2 cellular contexts compared by ENCODE assay signal in the genomic region with DNA sequence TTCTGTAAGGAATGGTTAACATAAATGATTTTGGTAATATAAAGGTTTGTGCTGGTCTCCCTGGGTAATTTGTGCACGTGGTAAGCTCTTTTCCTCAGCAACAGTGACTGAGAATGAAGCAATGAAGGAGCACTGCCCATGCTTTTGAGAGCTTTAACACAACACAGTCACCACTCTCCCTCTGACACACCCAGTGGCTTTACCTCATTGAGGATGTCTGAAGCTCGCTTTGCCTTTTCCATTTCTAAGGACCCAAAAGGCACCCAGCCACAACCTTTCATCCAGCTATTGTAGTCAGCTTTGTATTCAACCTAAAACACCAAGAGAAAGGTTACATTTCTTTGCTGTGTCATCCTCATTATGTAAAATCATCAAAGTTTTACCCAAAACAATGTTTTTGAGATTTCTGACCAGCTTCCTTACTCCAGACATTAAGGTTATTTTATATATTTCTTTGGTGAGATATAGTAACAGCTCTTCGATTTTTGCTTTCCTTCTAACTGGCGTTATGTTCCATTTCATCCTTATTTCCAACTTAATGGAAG.
A peak's percentile ranks its signal among the peaks of the same experiment; 100 is the strongest.
TF ChIP-seq lines count a peak whose summit lies in the region.

No MANE protein-coding gene starts in this region.

TF ChIP-seq in GM23338, 12 proteins besides CTCF, POLR2A, EP300 and RAD21 (continues in another document):
- TF ChIP-seq, protein P1, sequence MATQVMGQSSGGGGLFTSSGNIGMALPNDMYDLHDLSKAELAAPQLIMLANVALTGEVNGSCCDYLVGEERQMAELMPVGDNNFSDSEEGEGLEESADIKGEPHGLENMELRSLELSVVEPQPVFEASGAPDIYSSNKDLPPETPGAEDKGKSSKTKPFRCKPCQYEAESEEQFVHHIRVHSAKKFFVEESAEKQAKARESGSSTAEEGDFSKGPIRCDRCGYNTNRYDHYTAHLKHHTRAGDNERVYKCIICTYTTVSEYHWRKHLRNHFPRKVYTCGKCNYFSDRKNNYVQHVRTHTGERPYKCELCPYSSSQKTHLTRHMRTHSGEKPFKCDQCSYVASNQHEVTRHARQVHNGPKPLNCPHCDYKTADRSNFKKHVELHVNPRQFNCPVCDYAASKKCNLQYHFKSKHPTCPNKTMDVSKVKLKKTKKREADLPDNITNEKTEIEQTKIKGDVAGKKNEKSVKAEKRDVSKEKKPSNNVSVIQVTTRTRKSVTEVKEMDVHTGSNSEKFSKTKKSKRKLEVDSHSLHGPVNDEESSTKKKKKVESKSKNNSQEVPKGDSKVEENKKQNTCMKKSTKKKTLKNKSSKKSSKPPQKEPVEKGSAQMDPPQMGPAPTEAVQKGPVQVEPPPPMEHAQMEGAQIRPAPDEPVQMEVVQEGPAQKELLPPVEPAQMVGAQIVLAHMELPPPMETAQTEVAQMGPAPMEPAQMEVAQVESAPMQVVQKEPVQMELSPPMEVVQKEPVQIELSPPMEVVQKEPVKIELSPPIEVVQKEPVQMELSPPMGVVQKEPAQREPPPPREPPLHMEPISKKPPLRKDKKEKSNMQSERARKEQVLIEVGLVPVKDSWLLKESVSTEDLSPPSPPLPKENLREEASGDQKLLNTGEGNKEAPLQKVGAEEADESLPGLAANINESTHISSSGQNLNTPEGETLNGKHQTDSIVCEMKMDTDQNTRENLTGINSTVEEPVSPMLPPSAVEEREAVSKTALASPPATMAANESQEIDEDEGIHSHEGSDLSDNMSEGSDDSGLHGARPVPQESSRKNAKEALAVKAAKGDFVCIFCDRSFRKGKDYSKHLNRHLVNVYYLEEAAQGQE (IDR thresholded peaks at IDR 0.05; ENCODE audit: unreplicated experiment): no peak
- TF ChIP-seq ZNF331 (CRISPR knock-in tag; IDR thresholded peaks at IDR 0.05; ENCODE audit: low read depth) (no peak), NANOG (IDR thresholded peaks at IDR 0.05; ENCODE audit: borderline replicate concordance) (no peak), EZH2phosphoT487 (IDR thresholded peaks at IDR 0.05; ENCODE audit: unreplicated experiment) (no peak), CREB1 (CRISPR knock-in tag; IDR thresholded peaks at IDR 0.05; ENCODE audit: low read depth) (no peak), JUNB (IDR thresholded peaks at IDR 0.05; ENCODE audit: unreplicated experiment) (no peak), ZNF462 (CRISPR knock-in tag; IDR thresholded peaks at IDR 0.05) (no peak), STAT1 (IDR thresholded peaks at IDR 0.05; ENCODE audit: unreplicated experiment) (no peak), EZH2 (IDR thresholded peaks at IDR 0.05; ENCODE audit: low read depth, unreplicated experiment) (no peak), POLR2AphosphoS5 (IDR thresholded peaks at IDR 0.05; ENCODE audit: low read depth) (no peak)

TF ChIP-seq in K562, 482 proteins besides CTCF, POLR2A, EP300 and RAD21 (continued from another document):
- no peak for TF ChIP-seq ZKSCAN8 (CRISPR knock-in tag; IDR thresholded peaks at IDR 0.05)
- TF ChIP-seq ID3 (CRISPR knock-in tag; IDR thresholded peaks at IDR 0.05): no peak
- no peak for TF ChIP-seq ID3 (tag; IDR thresholded peaks at IDR 0.05)
- no peak for TF ChIP-seq ZBTB12 (CRISPR knock-in tag; IDR thresholded peaks at IDR 0.05)
- TF ChIP-seq C11orf30 (IDR thresholded peaks at IDR 0.05; ENCODE audit: low read depth): peak; percentile 63
- peak; percentile 79 for TF ChIP-seq MAFG (tag; conservative IDR thresholded peaks at IDR 0.05)
- no peak for TF ChIP-seq CCAR2 (IDR thresholded peaks at IDR 0.05; ENCODE audit: low read depth, low read length)
- TF ChIP-seq ZNF79 (CRISPR knock-in tag; IDR thresholded peaks at IDR 0.05; ENCODE audit: low read depth): no peak
- no peak for TF ChIP-seq ZNF436 (CRISPR knock-in tag; IDR thresholded peaks at IDR 0.05)
- TF ChIP-seq, protein P2, sequence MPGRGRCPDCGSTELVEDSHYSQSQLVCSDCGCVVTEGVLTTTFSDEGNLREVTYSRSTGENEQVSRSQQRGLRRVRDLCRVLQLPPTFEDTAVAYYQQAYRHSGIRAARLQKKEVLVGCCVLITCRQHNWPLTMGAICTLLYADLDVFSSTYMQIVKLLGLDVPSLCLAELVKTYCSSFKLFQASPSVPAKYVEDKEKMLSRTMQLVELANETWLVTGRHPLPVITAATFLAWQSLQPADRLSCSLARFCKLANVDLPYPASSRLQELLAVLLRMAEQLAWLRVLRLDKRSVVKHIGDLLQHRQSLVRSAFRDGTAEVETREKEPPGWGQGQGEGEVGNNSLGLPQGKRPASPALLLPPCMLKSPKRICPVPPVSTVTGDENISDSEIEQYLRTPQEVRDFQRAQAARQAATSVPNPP (IDR thresholded peaks at IDR 0.05; ENCODE audit: borderline replicate concordance, insufficient read depth, insufficient read length): no peak
- no peak for TF ChIP-seq RBM22 (IDR thresholded peaks at IDR 0.05; ENCODE audit: low read depth, low read length, poor library complexity, severe bottlenecking)
- TF ChIP-seq ZNF24 (IDR thresholded peaks at IDR 0.05): peak; percentile 90
- TF ChIP-seq NFE2L1 (tag; IDR thresholded peaks at IDR 0.05; ENCODE audit: borderline replicate concordance, low read depth): peak; percentile 32; the same call in 1 of the 2 replicates
- peak; percentile 58; the same call in 1 of the 2 replicates for TF ChIP-seq NFE2 (IDR thresholded peaks at IDR 0.05; ENCODE audit: low read depth)
- TF ChIP-seq NR0B1 (IDR thresholded peaks at IDR 0.05; ENCODE audit: partially characterized antibody): no peak
- TF ChIP-seq, protein P3, sequence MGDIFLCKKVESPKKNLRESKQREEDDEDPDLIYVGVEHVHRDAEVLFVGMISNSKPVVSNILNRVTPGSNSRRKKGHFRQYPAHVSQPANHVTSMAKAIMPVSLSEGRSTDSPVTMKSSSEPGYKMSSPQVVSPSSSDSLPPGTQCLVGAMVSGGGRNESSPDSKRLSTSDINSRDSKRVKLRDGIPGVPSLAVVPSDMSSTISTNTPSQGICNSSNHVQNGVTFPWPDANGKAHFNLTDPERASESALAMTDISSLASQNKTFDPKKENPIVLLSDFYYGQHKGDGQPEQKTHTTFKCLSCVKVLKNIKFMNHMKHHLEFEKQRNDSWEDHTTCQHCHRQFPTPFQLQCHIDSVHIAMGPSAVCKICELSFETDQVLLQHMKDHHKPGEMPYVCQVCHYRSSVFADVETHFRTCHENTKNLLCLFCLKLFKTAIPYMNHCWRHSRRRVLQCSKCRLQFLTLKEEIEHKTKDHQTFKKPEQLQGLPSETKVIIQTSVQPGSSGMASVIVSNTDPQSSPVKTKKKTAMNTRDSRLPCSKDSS (IDR thresholded peaks at IDR 0.05; ENCODE audit: low read depth, partially characterized antibody): no peak
- TF ChIP-seq ETV1 (tag; conservative IDR thresholded peaks at IDR 0.05; ENCODE audit: low read depth): no peak
